ENCODE assay signal across 15 cellular contexts in the genomic region with DNA sequence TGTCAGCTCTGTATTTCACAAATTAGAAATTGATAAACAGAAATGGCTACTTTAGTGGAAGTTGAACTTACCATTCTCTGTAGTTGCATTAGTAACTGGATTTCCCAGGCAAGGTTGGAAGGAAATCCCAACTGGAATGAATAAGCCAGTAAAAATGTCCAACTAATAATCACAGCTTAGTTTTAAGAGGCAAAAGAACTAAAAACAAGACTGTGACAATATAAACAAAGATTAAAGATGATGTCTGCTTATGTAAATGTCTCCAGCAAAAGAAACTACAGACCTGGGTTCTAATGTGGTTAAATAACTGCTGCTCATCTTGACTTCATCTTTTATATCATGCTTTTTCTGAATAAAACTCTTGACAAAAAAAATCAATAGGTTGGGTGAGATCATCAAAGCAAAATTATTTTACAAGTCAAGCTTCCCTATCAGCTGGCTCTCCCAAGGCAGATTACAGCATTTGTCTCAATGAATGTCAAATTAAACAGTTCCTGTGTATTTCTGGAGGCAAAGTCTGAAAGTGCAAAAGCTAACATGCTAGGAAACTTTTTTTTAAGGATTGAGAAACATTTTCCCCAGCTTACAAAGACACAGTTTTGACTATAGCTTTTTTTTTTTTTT.
DNase-seq lines count a peak whose midpoint lies in the region; ATAC-seq, FAIRE-seq and TF ChIP-seq lines count a peak whose summit lies in the region.
"Had no signal": no experiment of that assay in that cellular context is flagged by ENCODE, and none has a peak within 500 bp of the region (broad histone marks: within the 10 kb centered on the region; RNA-seq: fewer than 3 reads in every experiment).

No MANE protein-coding gene starts in this region.

- no peaks in the 10 kb centered on the region for H3K27me3 Mint-ChIP-seq in activated T-helper 1 cell treated with anti-CD3 and anti-CD28 coated beads, Interleukin-12 subunit alpha, Interleukin-12 subunit beta, Interleukin-2, Interleukin-4 antibody, amounts not matched to agents 30 ng/mL and 10 ng/mL and 1 ng/mL, durations not matched to agents 14 hours and 24 hours and 36 hours (ENCODE audit: insufficient read depth)
- H3K27me3 Mint-ChIP-seq in activated T-cell treated with anti-CD3 and anti-CD28 coated beads, Interleukin-2, amount 50 U/mL, for 24 hours = no peaks in the 10 kb centered on the region

- peak; percentile 9 for DNase-seq in HuH-7.5 (ENCODE audit: low spot score)
- no peak for DNase-seq in left lobe of liver (ENCODE audit: low spot score)
- DNase-seq in smooth muscle cell (lab: John Stamatoyannopoulos, UW; ENCODE audit: unreplicated experiment) = no peak
- no peak for DNase-seq in activated T-helper 1 cell treated with anti-CD3 and anti-CD28 coated beads, Interleukin-12 subunit alpha, Interleukin-12 subunit beta, Interleukin-2, Interleukin-4 antibody, amounts not matched to agents 30 ng/mL and 10 ng/mL and 1 ng/mL, durations not matched to agents 14 hours and 24 hours and 36 hours (ENCODE audit: low spot score)
- DNase-seq in activated T-cell treated with anti-CD3 and anti-CD28 coated beads, Interleukin-2, amount 50 U/mL, for 24 hours = no peak
- no peak for DNase-seq in left colon
- DNase-seq: CD8-positive, alpha-beta memory T cell; DND-41; NCI-H1436 treated with DMSO at 0.1 percent for 48 hours; NCI-H2081; NCI-H510A treated with DMSO at 0.1 percent for 48 hours had no signal

- H3K27me3 ChIP-seq in smooth muscle cell (ENCODE audit: low read depth) = no peaks in the 10 kb centered on the region
- H3K27me3 ChIP-seq: BLaER1 had no signal

- H3K4me3 Mint-ChIP-seq in activated T-helper 1 cell treated with anti-CD3 and anti-CD28 coated beads, Interleukin-12 subunit alpha, Interleukin-12 subunit beta, Interleukin-2, Interleukin-4 antibody, amounts not matched to agents 30 ng/mL and 10 ng/mL and 1 ng/mL, durations not matched to agents 14 hours and 24 hours and 36 hours = no peak overlapping the region
- no peak overlapping the region for H3K4me3 Mint-ChIP-seq in activated T-cell treated with anti-CD3 and anti-CD28 coated beads, Interleukin-2, amount 50 U/mL, for 24 hours
- H3K4me3 Mint-ChIP-seq: CD8-positive, alpha-beta memory T cell had no signal

- no peak overlapping the region for H3K27ac Mint-ChIP-seq in activated T-helper 1 cell treated with anti-CD3 and anti-CD28 coated beads, Interleukin-12 subunit alpha, Interleukin-12 subunit beta, Interleukin-2, Interleukin-4 antibody, amounts not matched to agents 30 ng/mL and 10 ng/mL and 1 ng/mL, durations not matched to agents 14 hours and 24 hours and 36 hours
- no peak overlapping the region for H3K27ac Mint-ChIP-seq in activated T-cell treated with anti-CD3 and anti-CD28 coated beads, Interleukin-2, amount 50 U/mL, for 24 hours
- H3K27ac Mint-ChIP-seq: CD8-positive, alpha-beta memory T cell had no signal

- H3K9ac ChIP-seq in smooth muscle cell (ENCODE audit: low read depth) = no peak overlapping the region
- H3K9ac ChIP-seq: BLaER1 had no signal

- peak; percentile 95 for FAIRE-seq in endometrium (lab: Jason Lieb, UNC)
- FAIRE-seq: K562 had no signal

- H3K4me1 ChIP-seq in smooth muscle cell (ENCODE audit: low read depth) = no peaks in the 10 kb centered on the region

- peak overlapping the region; percentile 39 for H3K4me2 ChIP-seq in smooth muscle cell
- H3K4me2 ChIP-seq: BLaER1 had no signal

- ATAC-seq in left lobe of liver = peak; percentile 86
- ATAC-seq in left colon = no peak
- ATAC-seq in HG03520 (IDR thresholded peaks at IDR 0.05; ENCODE audit: unreplicated experiment) = no peak
- ATAC-seq: K562 had no signal

- H3K4me1 Mint-ChIP-seq in activated T-helper 1 cell treated with anti-CD3 and anti-CD28 coated beads, Interleukin-12 subunit alpha, Interleukin-12 subunit beta, Interleukin-2, Interleukin-4 antibody, amounts not matched to agents 30 ng/mL and 10 ng/mL and 1 ng/mL, durations not matched to agents 14 hours and 24 hours and 36 hours (ENCODE audit: low read depth) = no peaks in the 10 kb centered on the region
- H3K4me1 Mint-ChIP-seq in activated T-cell treated with anti-CD3 and anti-CD28 coated beads, Interleukin-2, amount 50 U/mL, for 24 hours (ENCODE audit: low read depth) = no peaks in the 10 kb centered on the region
- H3K4me1 Mint-ChIP-seq: CD8-positive, alpha-beta memory T cell had no signal

- no peaks in the 10 kb centered on the region for H3K9me3 ChIP-seq in smooth muscle cell (replicated peaks; ENCODE audit: low read depth)
- H3K9me3 ChIP-seq: BLaER1 had no signal

- no peaks in the 10 kb centered on the region for H3K36me3 Mint-ChIP-seq in activated T-helper 1 cell treated with anti-CD3 and anti-CD28 coated beads, Interleukin-12 subunit alpha, Interleukin-12 subunit beta, Interleukin-2, Interleukin-4 antibody, amounts not matched to agents 30 ng/mL and 10 ng/mL and 1 ng/mL, durations not matched to agents 14 hours and 24 hours and 36 hours (ENCODE audit: low read depth)
- H3K36me3 Mint-ChIP-seq in activated T-cell treated with anti-CD3 and anti-CD28 coated beads, Interleukin-2, amount 50 U/mL, for 24 hours (ENCODE audit: low read depth) = no peaks in the 10 kb centered on the region

- no peak overlapping the region for H3K4me3 ChIP-seq in smooth muscle cell
- H3K4me3 ChIP-seq: BLaER1, K562 had no signal

- TF ChIP-seq CTCF in smooth muscle cell (IDR thresholded peaks at IDR 0.05; ENCODE audit: borderline replicate concordance, insufficient read depth, poor library complexity, severe bottlenecking) = no peak

- no peaks in the 10 kb centered on the region for H4K20me1 ChIP-seq in smooth muscle cell (ENCODE audit: low read depth)
- H4K20me1 ChIP-seq: BLaER1 had no signal

- no peak overlapping the region for H2AFZ ChIP-seq in smooth muscle cell (ENCODE audit: low read depth)

- no peaks in the 10 kb centered on the region for H3K79me2 ChIP-seq in smooth muscle cell (ENCODE audit: low read depth)

- intact Hi-C loops in activated T-helper 1 cell treated with anti-CD3 and anti-CD28 coated beads, Interleukin-12 subunit alpha, Interleukin-12 subunit beta, Interleukin-2, Interleukin-4 antibody, amounts not matched to agents 30 ng/mL and 10 ng/mL and 1 ng/mL, durations not matched to agents 14 hours and 24 hours and 36 hours (cut with micrococcal nuclease) = no loop called here
- intact Hi-C loops in left colon (cut with DNase I, micrococcal nuclease) = no loop called here

- no peaks in the 10 kb centered on the region for H3K36me3 ChIP-seq in smooth muscle cell (ENCODE audit: low read depth)
- H3K36me3 ChIP-seq: BLaER1 had no signal

- H3K27ac ChIP-seq in smooth muscle cell (ENCODE audit: low read depth) = peak overlapping the region; percentile 80
- H3K27ac ChIP-seq: BLaER1 had no signal

- H3F3A ChIP-seq in smooth muscle cell (ENCODE audit: low read depth) = peaks cover 5% of the 10 kb centered on the region

- H3K9me3 Mint-ChIP-seq in activated T-helper 1 cell treated with anti-CD3 and anti-CD28 coated beads, Interleukin-12 subunit alpha, Interleukin-12 subunit beta, Interleukin-2, Interleukin-4 antibody, amounts not matched to agents 30 ng/mL and 10 ng/mL and 1 ng/mL, durations not matched to agents 14 hours and 24 hours and 36 hours = no peaks in the 10 kb centered on the region
- no peaks in the 10 kb centered on the region for H3K9me3 Mint-ChIP-seq in activated T-cell treated with anti-CD3 and anti-CD28 coated beads, Interleukin-2, amount 50 U/mL, for 24 hours
